ENCODE assay signal across 1 cellular context in genomic region chr2:44479127-44479887, GRCh38.
TF ChIP-seq lines count a peak whose summit lies in the region.

No MANE protein-coding gene starts in this region.

TF ChIP-seq in GM12878, 131 proteins besides CTCF, POLR2A, EP300 and RAD21 (continued from another document):
- no peak for TF ChIP-seq ZBTB33 (IDR thresholded peaks at IDR 0.05)
- no peak for TF ChIP-seq USF2 (IDR thresholded peaks at IDR 0.05; ENCODE audit: borderline replicate concordance, low read depth, low read length)
- no peak for TF ChIP-seq BCL3 (IDR thresholded peaks at IDR 0.05; ENCODE audit: borderline replicate concordance, insufficient read depth, low read depth, low read length, poor library complexity, severe bottlenecking)
